10 cellular contexts compared by ENCODE assay signal in genomic region chr11:68273056-68273738, GRCh38. TPM values are rescaled to one million over a fixed set of nuclear protein-coding genes. Genes with fewer than 3 reads are reported as not detected.
DNase-seq lines count a peak whose midpoint lies in the region; ATAC-seq and TF ChIP-seq lines count a peak whose summit lies in the region.
"Had no signal": no experiment of that assay in that cellular context is flagged by ENCODE, and none has a peak within 500 bp of the region (broad histone marks: within the 10 kb centered on the region; RNA-seq: fewer than 3 reads in every experiment).

No MANE protein-coding gene starts in this region.

- H3K36me3 Mint-ChIP-seq in CD4-positive, alpha-beta T cell (ENCODE audit: low read depth): peaks cover 11% of the 10 kb centered on the region
- H3K36me3 Mint-ChIP-seq in activated naive CD8-positive, alpha-beta T cell treated with anti-CD3 and anti-CD28 coated beads for 36 hours: peaks cover 3% of the 10 kb centered on the region
- peaks cover 0 to 8% (median 0%) of the 10 kb centered on the region in 5 donors for H3K36me3 Mint-ChIP-seq in naive thymus-derived CD4-positive, alpha-beta T cell

- CTCF ChIA-PET in CD4-positive, alpha-beta T cell (lab: Charles Lee): interaction anchor here (2.0 to 2.7 kb wide), 2 partner anchors 15 to 64 kb away, joined by 6 to 13 read pairs; no protein-coding TSS in a partner anchor
- CTCF ChIA-PET in naive thymus-derived CD4-positive, alpha-beta T cell (lab: Charles Lee): interaction anchor here (1.5 to 2.0 kb wide), 3 partner anchors 16 to 25 kb away, joined by 4 to 8 read pairs (median 6); no protein-coding TSS in a partner anchor

- peak overlapping the region; percentile 95 for H3K27ac Mint-ChIP-seq in CD4-positive, alpha-beta T cell
- no peak overlapping the region for H3K27ac Mint-ChIP-seq in activated naive CD8-positive, alpha-beta T cell treated with anti-CD3 and anti-CD28 coated beads for 36 hours
- peak overlapping the region in 4 of 9 donors; percentile 9 to 99 (median 96) for H3K27ac Mint-ChIP-seq in naive thymus-derived CD4-positive, alpha-beta T cell

- peaks cover 0 to under 1% (median 0%) of the 10 kb centered on the region in 3 experiments for H3K36me3 ChIP-seq in naive thymus-derived CD4-positive, alpha-beta T cell (ENCODE audit: control insufficient read depth in 2 of 3, insufficient read depth in 3 of 3, low read length in 3 of 3)

- no peaks in the 10 kb centered on the region for H3K27me3 Mint-ChIP-seq in CD4-positive, alpha-beta T cell
- no peaks in the 10 kb centered on the region for H3K27me3 Mint-ChIP-seq in activated naive CD8-positive, alpha-beta T cell treated with anti-CD3 and anti-CD28 coated beads for 36 hours
- no peaks in the 10 kb centered on the region for H3K27me3 Mint-ChIP-seq in naive thymus-derived CD4-positive, alpha-beta T cell

- no peaks in the 10 kb centered on the region for H3K27me3 ChIP-seq in CD4-positive, alpha-beta T cell (ENCODE audit: control insufficient read depth, insufficient read depth, low read length)
- H3K27me3 ChIP-seq in HL-60 (ENCODE audit: insufficient read depth, poor library complexity, severe bottlenecking): no peaks in the 10 kb centered on the region
- no peaks in the 10 kb centered on the region for H3K27me3 ChIP-seq in naive thymus-derived CD4-positive, alpha-beta T cell (ENCODE audit: control insufficient read depth in 2 of 2, insufficient read depth in 2 of 2, low read length in 2 of 2)

- H3K4me1 ChIP-seq in naive thymus-derived CD4-positive, alpha-beta T cell (ENCODE audit: control insufficient read depth in 2 of 2, insufficient read depth in 2 of 2, low read length in 2 of 2): peaks cover 11 to 12% of the 10 kb centered on the region in 2 donors

- H3K9me3 Mint-ChIP-seq in CD4-positive, alpha-beta T cell: no peaks in the 10 kb centered on the region
- no peaks in the 10 kb centered on the region for H3K9me3 Mint-ChIP-seq in activated naive CD8-positive, alpha-beta T cell treated with anti-CD3 and anti-CD28 coated beads for 36 hours
- peaks cover 0 to 4% (median 0%) of the 10 kb centered on the region in 11 donors for H3K9me3 Mint-ChIP-seq in naive thymus-derived CD4-positive, alpha-beta T cell

- no peak overlapping the region for H3K27ac ChIP-seq in CD4-positive, alpha-beta T cell (ENCODE audit: low read depth, low read length)
- 0 out of 2 replicates have a peak overlapping the region, but pooled peaks have one; percentile 87 for H3K27ac ChIP-seq in HL-60 (replicated peaks)
- peak overlapping the region; percentile 94 for H3K27ac ChIP-seq in naive thymus-derived CD4-positive, alpha-beta T cell (ENCODE audit: low read depth, low read length)

- H3K4me1 Mint-ChIP-seq in CD4-positive, alpha-beta T cell (ENCODE audit: low read depth): peaks cover 42% of the 10 kb centered on the region
- H3K4me1 Mint-ChIP-seq in activated naive CD8-positive, alpha-beta T cell treated with anti-CD3 and anti-CD28 coated beads for 36 hours: peaks cover 28% of the 10 kb centered on the region
- peaks cover 23 to 45% (median 41%) of the 10 kb centered on the region in 7 donors for H3K4me1 Mint-ChIP-seq in naive thymus-derived CD4-positive, alpha-beta T cell

- H3K4me3 ChIP-seq in HL-60 (replicated peaks; ENCODE audit: insufficient read depth, low read length): no peak overlapping the region
- no peak overlapping the region for H3K4me3 ChIP-seq in naive thymus-derived CD4-positive, alpha-beta T cell (ENCODE audit: low read length)

- no peak for DNase-seq in CD4-positive, alpha-beta T cell
- no peak for DNase-seq in HL-60 (ENCODE audit: low read depth in 1 of 2, low spot score in 1 of 2)
- DNase-seq in activated naive CD8-positive, alpha-beta T cell treated with anti-CD3 and anti-CD28 coated beads for 36 hours: no peak
- no peak for DNase-seq in naive thymus-derived CD4-positive, alpha-beta T cell
- no peak for DNase-seq in amniotic stem cell (lab: John Stamatoyannopoulos, UW)
- no peak for DNase-seq in stimulated activated CD4-positive, alpha-beta T cell treated with anti-CD3 and anti-CD28 coated beads, Interleukin-4, amount 100 ng/mL, for 4 hours
- DNase-seq: hypothalamus, NCI-H446 treated with DMSO at 0.1 percent for 48 hours had no signal

- peak overlapping the region; percentile 93 for H3K4me3 Mint-ChIP-seq in CD4-positive, alpha-beta T cell
- H3K4me3 Mint-ChIP-seq in activated naive CD8-positive, alpha-beta T cell treated with anti-CD3 and anti-CD28 coated beads for 36 hours: peak overlapping the region; percentile 97
- H3K4me3 Mint-ChIP-seq in naive thymus-derived CD4-positive, alpha-beta T cell: peak overlapping the region in 8 of 10 donors; percentile 88 to 99 (median 94)

- H3K9me3 ChIP-seq in CD4-positive, alpha-beta T cell (ENCODE audit: control insufficient read depth, low read length): no peaks in the 10 kb centered on the region
- no peaks in the 10 kb centered on the region for H3K9me3 ChIP-seq in naive thymus-derived CD4-positive, alpha-beta T cell (ENCODE audit: control insufficient read depth in 2 of 3, low read length in 3 of 3)

- POLR2A ChIA-PET in CD4-positive, alpha-beta T cell (lab: Charles Lee): interaction anchor here (1.4 to 3.0 kb wide), 4 partner anchors 9 to 64 kb away, joined by 3 to 17 read pairs (median 6); no protein-coding TSS in a partner anchor
- POLR2A ChIA-PET in naive thymus-derived CD4-positive, alpha-beta T cell (lab: Charles Lee): no interaction called here

- intact Hi-C loops in CD4-positive, alpha-beta T cell (cut with DNase I, micrococcal nuclease): loop anchor here in 1 of 2 experiments (5.0 kb wide), 3 partner anchors 61 to 189 kb away; partner anchors contain the start of genes CHKA, KMT5B and PPP6R3
- intact Hi-C loops in naive thymus-derived CD4-positive, alpha-beta T cell (cut with micrococcal nuclease): loop anchor here (5.0 to 10.0 kb wide), 5 partner anchors 39 to 1929 kb away; partner anchors contain the start of genes CHKA (in 1 of the 2), FADD (in 1 of the 2), LRP5 (in 1 of the 2) and NDUFS8 (in 1 of the 2)

- no peak for TF ChIP-seq CTCF in CD4-positive, alpha-beta T cell (IDR thresholded peaks at IDR 0.05)
- TF ChIP-seq CTCF in HL-60 (IDR thresholded peaks at IDR 0.05; ENCODE audit: insufficient read depth, low read length): no peak

- ATAC-seq in CD4-positive, alpha-beta T cell (ENCODE audit: poor library complexity): no peak
- no peak for ATAC-seq in naive thymus-derived CD4-positive, alpha-beta T cell
- ATAC-seq in HG03175 (IDR thresholded peaks at IDR 0.05; ENCODE audit: unreplicated experiment): no peak
- no peak for ATAC-seq in GM21529 (IDR thresholded peaks at IDR 0.05; ENCODE audit: unreplicated experiment)

RNA-seq across cellular contexts. Expression of gene C11orf24, which starts 1.4 kb away (rescaled TPM):
- 1 to 10 TPM; 8.0 to 8.5 TPM for total RNA-seq in CD4-positive, alpha-beta T cell
- 10 to 100 TPM; 42.2 to 44.6 TPM for total RNA-seq in activated naive CD8-positive, alpha-beta T cell treated with anti-CD3 and anti-CD28 coated beads for 36 hours
- total RNA-seq in naive thymus-derived CD4-positive, alpha-beta T cell: 10 to 100 TPM in 4 of 5 experiments, 1 to 10 TPM in 1; 9.5 to 20.0 (median 15.4) TPM
- polyA plus RNA-seq in naive thymus-derived CD4-positive, alpha-beta T cell: 10 to 100 TPM in 1 of 2 donors, 1 to 10 TPM in 1; 5.7 to 11.5 TPM

RNA-seq across cellular contexts. Expression of gene LRP5, which starts 39.2 kb away (rescaled TPM):
- total RNA-seq in CD4-positive, alpha-beta T cell: 1 to 10 TPM; 2.0 to 2.9 TPM
- total RNA-seq in activated naive CD8-positive, alpha-beta T cell treated with anti-CD3 and anti-CD28 coated beads for 36 hours: 10 to 100 TPM; 12.7 to 15.4 TPM
- 10 to 100 TPM in 1 of 5 experiments, 1 to 10 TPM in 4; 1.4 to 29.9 (median 2.3) TPM for total RNA-seq in naive thymus-derived CD4-positive, alpha-beta T cell
- polyA plus RNA-seq in naive thymus-derived CD4-positive, alpha-beta T cell: under 1 TPM; 0.35 to 0.99 TPM
